9 cellular contexts compared by ENCODE assay signal in the genomic region with DNA sequence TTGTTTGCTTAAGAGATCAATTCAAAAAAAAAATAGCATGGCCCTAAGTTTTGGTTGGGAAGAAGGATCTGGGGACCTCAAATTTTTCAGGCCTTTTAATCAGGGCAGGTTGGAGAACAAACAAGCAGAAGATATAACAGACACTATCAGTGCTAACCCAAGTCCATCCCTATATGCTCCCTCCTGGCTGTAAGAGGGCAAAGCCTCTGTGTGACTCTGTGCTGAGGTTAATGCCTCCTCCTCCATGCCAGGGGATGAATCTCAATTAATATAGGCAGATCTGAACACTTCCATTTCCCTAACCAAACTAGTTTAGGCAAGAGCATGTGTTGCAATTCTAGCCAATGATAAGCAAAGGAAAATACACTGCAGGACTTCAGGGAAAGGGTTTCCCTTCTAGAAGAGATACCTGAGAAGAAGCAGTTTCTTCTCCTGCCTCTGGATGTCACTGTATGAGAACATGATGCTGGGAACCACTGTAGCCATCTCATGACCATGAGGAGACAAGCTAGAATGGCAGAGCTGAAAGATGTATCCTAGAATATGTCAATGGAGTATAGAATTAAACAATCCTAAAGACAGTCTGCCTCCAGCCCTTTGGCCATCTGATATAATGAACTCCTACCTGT.
DNase-seq lines count a peak whose midpoint lies in the region; ATAC-seq and TF ChIP-seq lines count a peak whose summit lies in the region.
"Had no signal": no experiment of that assay in that cellular context is flagged by ENCODE, and none has a peak within 500 bp of the region (broad histone marks: within the 10 kb centered on the region; RNA-seq: fewer than 3 reads in every experiment).

No MANE protein-coding gene starts in this region.

- H3K4me3 Mint-ChIP-seq in neural progenitor cell = no peak overlapping the region
- no peak overlapping the region for H3K4me3 Mint-ChIP-seq in immature natural killer cell
- H3K4me3 Mint-ChIP-seq: central memory CD8-positive, alpha-beta T cell had no signal

- H3K36me3 Mint-ChIP-seq in neural progenitor cell = no peaks in the 10 kb centered on the region
- H3K36me3 Mint-ChIP-seq in immature natural killer cell = no peaks in the 10 kb centered on the region

- no peak overlapping the region for H3K4me3 ChIP-seq in neural progenitor cell

- ATAC-seq in GM18499 (IDR thresholded peaks at IDR 0.05; ENCODE audit: insufficient read depth, unreplicated experiment) (peak; percentile 65), GM21528 (IDR thresholded peaks at IDR 0.05; ENCODE audit: low FRiP score, unreplicated experiment) (no peak), HG02840 (IDR thresholded peaks at IDR 0.05; ENCODE audit: low FRiP score, unreplicated experiment) (no peak)

- H3K27me3 ChIP-seq in neural progenitor cell = no peaks in the 10 kb centered on the region

- no peaks in the 10 kb centered on the region for H3K27me3 Mint-ChIP-seq in neural progenitor cell (ENCODE audit: insufficient read depth, low read depth)
- peaks cover 0 to 19% (median 2%) of the 10 kb centered on the region in 3 donors for H3K27me3 Mint-ChIP-seq in immature natural killer cell (ENCODE audit: low read depth in 3 of 3)

- no peaks in the 10 kb centered on the region for H3K9me3 ChIP-seq in neural progenitor cell (ENCODE audit: low read depth)

- H4K20me1 ChIP-seq in neural progenitor cell (ENCODE audit: low read depth) = no peaks in the 10 kb centered on the region

- TF ChIP-seq CTCF in neural progenitor cell (IDR thresholded peaks at IDR 0.05) = peak; percentile 41

- no peak overlapping the region for H3K27ac Mint-ChIP-seq in neural progenitor cell
- H3K27ac Mint-ChIP-seq in immature natural killer cell = no peak overlapping the region

- H3F3A ChIP-seq in neural progenitor cell (ENCODE audit: low read depth) = no peaks in the 10 kb centered on the region

- no peak overlapping the region for H2AFZ ChIP-seq in neural progenitor cell (replicated peaks)

- H3K4me1 ChIP-seq in neural progenitor cell = no peaks in the 10 kb centered on the region

- no peak overlapping the region for H3K9ac ChIP-seq in neural progenitor cell

- no peak overlapping the region for H3K27ac ChIP-seq in neural progenitor cell

- no peaks in the 10 kb centered on the region for H3K4me1 Mint-ChIP-seq in neural progenitor cell
- H3K4me1 Mint-ChIP-seq in immature natural killer cell = no peaks in the 10 kb centered on the region
- H3K4me1 Mint-ChIP-seq: central memory CD8-positive, alpha-beta T cell had no signal

- peaks cover 11% of the 10 kb centered on the region for H3K9me3 Mint-ChIP-seq in neural progenitor cell
- no peaks in the 10 kb centered on the region for H3K9me3 Mint-ChIP-seq in immature natural killer cell

- H3K79me2 ChIP-seq in neural progenitor cell (ENCODE audit: low read depth) = no peaks in the 10 kb centered on the region

- no peaks in the 10 kb centered on the region for H3K36me3 ChIP-seq in neural progenitor cell

- peak; percentile 7 for DNase-seq in AG08396 (ENCODE audit: low spot score)
- peak; percentile 17 for DNase-seq in HuH-7 (ENCODE audit: low spot score)
- DNase-seq in cerebellar cortex (ENCODE audit: low spot score) = peak; percentile 45
- DNase-seq in neural progenitor cell (ENCODE audit: low spot score) = peak; percentile 30
- DNase-seq in immature natural killer cell = no peak

- H3K4me2 ChIP-seq in neural progenitor cell = no peak overlapping the region

Comparison
In these comparisons a context has a peak if more than half of its experiments do, and no peak if none do; other contexts are left out.
1. DNase-seq: peak in AG08396 (single experiment), HuH-7 (single experiment), cerebellar cortex (single experiment) and neural progenitor cell (single experiment); none in immature natural killer cell (0 of 3).